In the genomic region with DNA sequence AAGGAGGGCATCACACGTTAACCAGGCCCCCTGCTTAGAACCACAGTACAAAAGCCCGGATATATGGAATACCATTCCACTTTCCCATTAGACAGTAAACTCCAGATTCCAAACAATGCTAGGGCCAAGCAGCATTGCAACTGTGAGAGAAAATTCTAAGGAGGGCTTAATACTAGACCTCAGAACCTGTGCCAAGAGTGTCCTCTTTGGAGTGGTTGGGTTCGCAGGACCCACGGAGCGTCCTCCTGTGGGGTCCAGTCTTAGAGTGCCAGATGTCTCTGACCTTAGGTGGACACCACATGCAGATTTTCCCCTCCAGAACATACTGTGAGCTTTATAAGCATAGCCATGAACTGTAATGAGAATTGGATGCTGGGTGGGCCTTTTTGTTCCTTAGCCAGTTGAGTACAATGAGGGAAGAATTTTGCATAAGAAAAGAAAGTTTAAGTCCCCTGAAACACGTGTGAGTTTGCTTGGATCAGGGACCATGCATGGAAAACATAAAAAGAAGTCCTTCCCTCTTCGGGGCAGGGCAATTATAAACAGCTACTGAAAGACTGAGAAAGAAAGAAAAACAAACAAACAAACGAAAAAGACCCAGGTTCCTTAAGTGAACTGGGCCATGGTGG, we compare ENCODE assay signal across 1 cellular context.
A peak's percentile ranks its signal among the peaks of the same experiment; 100 is the strongest.
TF ChIP-seq lines count a peak whose summit lies in the region.

No MANE protein-coding gene starts in this region.

TF ChIP-seq in H1, 55 proteins besides CTCF, POLR2A, EP300 and RAD21:
- peak; percentile 76; the same call in 1 of the 2 replicates for TF ChIP-seq POU5F1 (IDR thresholded peaks at IDR 0.05; ENCODE audit: low read depth, low read length)
- TF ChIP-seq KDM5A (IDR thresholded peaks at IDR 0.05; ENCODE audit: low read length): no peak
- TF ChIP-seq, protein P1, sequence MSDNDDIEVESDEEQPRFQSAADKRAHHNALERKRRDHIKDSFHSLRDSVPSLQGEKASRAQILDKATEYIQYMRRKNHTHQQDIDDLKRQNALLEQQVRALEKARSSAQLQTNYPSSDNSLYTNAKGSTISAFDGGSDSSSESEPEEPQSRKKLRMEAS (IDR thresholded peaks at IDR 0.05): peak; percentile 27; the same call in 1 of the 2 replicates
- TF ChIP-seq FOSL1 (IDR thresholded peaks at IDR 0.05; ENCODE audit: insufficient read depth, low read depth, low read length): no peak
